ENCODE assay signal across 12 cellular contexts in the genomic region with DNA sequence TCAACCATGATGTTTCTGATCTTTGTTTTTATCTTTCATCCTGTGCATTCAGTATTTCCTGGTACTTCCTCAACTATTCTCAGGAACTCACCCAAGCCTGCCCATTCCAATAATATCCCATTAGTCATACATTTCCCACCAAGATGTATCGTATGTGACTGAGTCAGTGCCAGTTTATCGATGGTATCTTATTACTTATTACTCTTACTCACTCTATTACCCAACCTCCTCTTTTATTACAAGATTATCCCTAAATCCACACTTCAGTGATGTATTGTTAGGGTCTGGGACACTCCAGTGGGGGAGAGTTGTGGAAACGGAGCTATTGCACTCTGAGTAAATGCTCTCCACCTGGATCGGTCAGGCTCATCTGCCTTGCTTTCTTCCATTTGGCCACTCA. TPM values are rescaled to one million over a fixed set of nuclear protein-coding genes. Genes with fewer than 3 reads are reported as not detected.
"Had no signal": no experiment of that assay in that cellular context is flagged by ENCODE, and none has a peak within 500 bp of the region (broad histone marks: within the 10 kb centered on the region; RNA-seq: fewer than 3 reads in every experiment).

No MANE protein-coding gene starts in this region.

RNA-seq across cellular contexts. Expression of a gene that starts 2.7 kb away (rescaled TPM):
- total RNA-seq: activated CD4-positive, alpha-beta T cell treated with anti-CD3 and anti-CD28 coated beads, Interleukin-2, amount 10 ng/mL, durations not matched to agents 24 days and 14 days; activated CD8-positive, alpha-beta memory T cell treated with anti-CD3 and anti-CD28 coated beads for 36 hours; activated CD8-positive, alpha-beta T cell treated with anti-CD3 and anti-CD28 coated beads for 36 hours; activated naive CD8-positive, alpha-beta T cell treated with anti-CD3 and anti-CD28 coated beads for 36 hours; activated T-cell treated with anti-CD3 and anti-CD28 coated beads, Interleukin-2, amount 50 U/mL, for 72 hours; activated T-helper 17 cell treated with anti-CD3 and anti-CD28 coated beads, Interleukin-2, amount 50 U/mL, for 72 hours; aorta; cardiac muscle cell; Right ventricle myocardium superior; T-helper 1 cell treated with Interleukin-12 subunit alpha and Interleukin-12 subunit beta and Interleukin-4 antibody, amounts not matched to agents 30 ng/mL and 1 ng/mL, for 36 hours; T-helper 2 cell treated with Interferon-gamma antibody and Interleukin-4, amounts not matched to agents 100 ng/mL and 5 ng/mL, for 36 hours had no signal
- polyA plus RNA-seq: cardiac muscle cell had no signal

RNA-seq across cellular contexts. Expression of a gene that starts 14.9 kb away (rescaled TPM):
- total RNA-seq: activated CD4-positive, alpha-beta T cell treated with anti-CD3 and anti-CD28 coated beads, Interleukin-2, amount 10 ng/mL, durations not matched to agents 24 days and 14 days; activated CD8-positive, alpha-beta memory T cell treated with anti-CD3 and anti-CD28 coated beads for 36 hours; activated CD8-positive, alpha-beta T cell treated with anti-CD3 and anti-CD28 coated beads for 36 hours; activated naive CD8-positive, alpha-beta T cell treated with anti-CD3 and anti-CD28 coated beads for 36 hours; activated T-cell treated with anti-CD3 and anti-CD28 coated beads, Interleukin-2, amount 50 U/mL, for 72 hours; activated T-helper 17 cell treated with anti-CD3 and anti-CD28 coated beads, Interleukin-2, amount 50 U/mL, for 72 hours; aorta; cardiac muscle cell; NCI-H460; Right ventricle myocardium superior; T-helper 1 cell treated with Interleukin-12 subunit alpha and Interleukin-12 subunit beta and Interleukin-4 antibody, amounts not matched to agents 30 ng/mL and 1 ng/mL, for 36 hours; T-helper 2 cell treated with Interferon-gamma antibody and Interleukin-4, amounts not matched to agents 100 ng/mL and 5 ng/mL, for 36 hours had no signal
- polyA plus RNA-seq: cardiac muscle cell had no signal

RNA-seq across cellular contexts. Expression of a gene that starts 43.8 kb away (rescaled TPM):
- total RNA-seq: activated CD4-positive, alpha-beta T cell treated with anti-CD3 and anti-CD28 coated beads, Interleukin-2, amount 10 ng/mL, durations not matched to agents 24 days and 14 days; activated CD8-positive, alpha-beta memory T cell treated with anti-CD3 and anti-CD28 coated beads for 36 hours; activated CD8-positive, alpha-beta T cell treated with anti-CD3 and anti-CD28 coated beads for 36 hours; activated naive CD8-positive, alpha-beta T cell treated with anti-CD3 and anti-CD28 coated beads for 36 hours; activated T-cell treated with anti-CD3 and anti-CD28 coated beads, Interleukin-2, amount 50 U/mL, for 72 hours; activated T-helper 17 cell treated with anti-CD3 and anti-CD28 coated beads, Interleukin-2, amount 50 U/mL, for 72 hours; aorta; cardiac muscle cell; Right ventricle myocardium superior; T-helper 1 cell treated with Interleukin-12 subunit alpha and Interleukin-12 subunit beta and Interleukin-4 antibody, amounts not matched to agents 30 ng/mL and 1 ng/mL, for 36 hours; T-helper 2 cell treated with Interferon-gamma antibody and Interleukin-4, amounts not matched to agents 100 ng/mL and 5 ng/mL, for 36 hours had no signal
- polyA plus RNA-seq: aorta, cardiac muscle cell had no signal
